ENCODE assay signal across 15 cellular contexts in the genomic region with DNA sequence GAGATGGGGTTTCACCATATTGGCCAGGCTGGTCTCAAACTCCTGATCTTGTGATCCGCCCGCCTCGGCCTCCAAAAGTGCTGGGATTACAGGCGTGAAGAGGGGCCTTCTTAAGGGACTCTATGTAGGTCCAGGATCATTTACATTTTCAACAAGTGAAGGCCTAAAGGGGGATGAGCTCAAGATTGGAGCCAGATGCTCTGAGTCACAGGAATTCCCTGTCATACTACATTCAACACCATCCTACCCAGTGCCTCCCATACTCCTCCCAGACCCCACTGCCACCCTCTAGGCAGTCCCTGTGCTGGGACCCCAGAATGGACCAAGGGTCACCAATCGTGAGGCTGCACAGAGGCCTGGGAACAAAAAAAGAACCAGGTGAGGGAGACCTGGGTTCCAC.
"Had no signal": no experiment of that assay in that cellular context is flagged by ENCODE, and none has a peak within 500 bp of the region (broad histone marks: within the 10 kb centered on the region; RNA-seq: fewer than 3 reads in every experiment).

No MANE protein-coding gene starts in this region.

- H3K9me3 ChIP-seq: left ventricle myocardium inferior, testis had no signal

- H3K4me1 Mint-ChIP-seq: activated naive CD4-positive, alpha-beta T cell treated with anti-CD3 and anti-CD28 coated beads, Interleukin-2, amount 50 U/mL, for 24 hours; stimulated activated naive CD8-positive, alpha-beta T cell treated with anti-CD3 and anti-CD28 coated beads, Interleukin-15, amount 100 ng/mL, for 72 hours had no signal

- H3K4me1 ChIP-seq: parathyroid adenoma, testis had no signal

- H3K36me3 Mint-ChIP-seq: activated naive CD4-positive, alpha-beta T cell treated with anti-CD3 and anti-CD28 coated beads, Interleukin-2, amount 50 U/mL, for 24 hours had no signal

- H2AFZ ChIP-seq: parathyroid adenoma had no signal

- H3K9ac ChIP-seq: parathyroid adenoma had no signal

- H3K27me3 ChIP-seq: testis had no signal

- H3K4me3 Mint-ChIP-seq: activated CD4-positive, alpha-beta T cell treated with anti-CD3 and anti-CD28 coated beads, Interleukin-2, amount 10 ng/mL, durations not matched to agents 7 days and 5 days; activated naive CD4-positive, alpha-beta T cell treated with anti-CD3 and anti-CD28 coated beads, Interleukin-2, amount 50 U/mL, for 24 hours; neural crest cell; stimulated activated naive CD8-positive, alpha-beta T cell treated with anti-CD3 and anti-CD28 coated beads, Interleukin-15, amount 100 ng/mL, for 72 hours had no signal

- ATAC-seq: stimulated activated naive CD8-positive, alpha-beta T cell treated with anti-CD3 and anti-CD28 coated beads, Interleukin-15, amount 100 ng/mL, for 72 hours had no signal

- DNase-seq: activated CD4-positive, alpha-beta T cell treated with anti-CD3 and anti-CD28 coated beads, Interleukin-2, amount 10 ng/mL, durations not matched to agents 7 days and 5 days; activated CD4-positive, CD25-positive, alpha-beta regulatory T cell; caudate nucleus; effector CD4-positive, alpha-beta T cell; left ventricle myocardium inferior; mesendoderm; stimulated activated CD4-positive, alpha-beta T cell treated with anti-CD3 and anti-CD28 coated beads, Interleukin-4, amount 100 ng/mL, for 4 hours; stimulated activated naive CD8-positive, alpha-beta T cell treated with anti-CD3 and anti-CD28 coated beads, Interleukin-15, amount 100 ng/mL, for 72 hours; T-helper 2 cell; testis had no signal

- H3K36me3 ChIP-seq: left ventricle myocardium inferior had no signal

- H3K4me3 ChIP-seq: coronary artery, left ventricle myocardium inferior, testis had no signal

- H3K9me3 Mint-ChIP-seq: activated CD4-positive, alpha-beta T cell treated with anti-CD3 and anti-CD28 coated beads, Interleukin-2, amount 10 ng/mL, durations not matched to agents 7 days and 5 days; activated naive CD4-positive, alpha-beta T cell treated with anti-CD3 and anti-CD28 coated beads, Interleukin-2, amount 50 U/mL, for 24 hours; neural crest cell; stimulated activated naive CD8-positive, alpha-beta T cell treated with anti-CD3 and anti-CD28 coated beads, Interleukin-15, amount 100 ng/mL, for 72 hours had no signal

- H3K27ac ChIP-seq: coronary artery, epithelial cell of prostate, left ventricle myocardium inferior, parathyroid adenoma, testis had no signal

- H3K27me3 Mint-ChIP-seq: activated naive CD4-positive, alpha-beta T cell treated with anti-CD3 and anti-CD28 coated beads, Interleukin-2, amount 50 U/mL, for 24 hours had no signal
